Comparison of ENCODE assay signal across 8 cellular contexts in the genomic region with DNA sequence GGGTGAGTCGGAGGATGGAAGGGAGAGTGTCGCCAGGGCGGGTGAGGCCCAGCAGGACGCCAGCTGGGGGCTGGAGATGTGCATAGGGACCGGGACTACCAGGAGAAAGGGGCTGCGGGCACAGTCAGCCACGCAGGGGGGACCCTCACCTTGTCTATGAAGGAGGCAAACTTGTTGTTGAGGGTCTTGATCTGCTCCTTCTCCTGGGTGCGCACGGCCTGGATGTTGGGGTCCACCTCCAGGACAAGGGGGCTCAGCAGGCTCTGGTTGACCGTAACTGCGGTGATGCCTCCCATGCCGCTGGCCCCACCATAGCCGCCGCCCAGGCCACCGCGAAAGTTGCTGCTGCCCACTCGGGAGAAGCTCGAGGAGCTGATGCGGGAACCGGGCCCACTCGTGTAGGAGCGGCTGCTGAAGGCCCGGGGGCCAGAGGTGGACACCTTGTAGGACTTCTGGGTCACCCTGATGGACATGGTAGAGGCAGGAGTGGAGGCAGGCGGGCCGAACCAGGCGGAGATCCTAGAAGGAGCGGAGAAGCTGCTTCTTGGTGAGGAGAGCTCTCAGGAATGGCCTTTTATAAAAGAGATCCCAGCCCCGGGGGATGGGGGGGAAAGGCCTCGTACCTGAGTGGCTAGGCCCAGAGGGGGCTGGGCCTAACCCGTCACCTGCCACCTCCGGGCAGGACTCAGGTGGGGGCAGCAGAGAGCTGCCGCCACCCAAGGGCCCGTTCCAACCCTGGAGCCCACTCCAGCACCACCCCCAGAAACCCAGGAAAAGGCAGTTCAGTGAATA. TPM values are rescaled to one million over a fixed set of nuclear protein-coding genes. Genes with fewer than 3 reads are reported as not detected.
DNase-seq lines count a peak whose midpoint lies in the region; FAIRE-seq and TF ChIP-seq lines count a peak whose summit lies in the region.
"Not testable (repeated sequence)": the region's sequence is repeated elsewhere in the genome, so short reads cannot be mapped to it uniquely, and the experiment has no call there.

Gene KRT8 (minus strand): TSS at position 568 of the 792 bp plus-strand sequence. CDS start 95 bp downstream, at position 473.

- H3K9ac ChIP-seq in OCI-LY3 (ENCODE audit: low read length) (peak within 1 kb of the TSS; percentile 35; the same call in 1 of the 2 replicates), H1 (replicated peaks in 1 of 4; ENCODE audit: extremely low read depth in 1 of 4, low read depth in 3 of 4, low read length in 3 of 4) (peak within 1 kb of the TSS; percentile 36 to 89 (median 56))

- not testable (repeated sequence) for H3K36me3 ChIP-seq in OCI-LY3 (replicated peaks; ENCODE audit: low read depth, low read length); tibial nerve
- H3K36me3 ChIP-seq in H1 (ENCODE audit: control insufficient read depth in 2 of 4, insufficient read depth in 4 of 4, low read length in 3 of 4): peaks cover 10 to 24% (median 22%) of the 10 kb centered on the region in 4 experiments

- CTCF ChIA-PET in H1 (lab: Charles Lee; ENCODE audit: partially characterized antibody): interaction anchor here (0.6 to 36.8 kb wide), 18 partner anchors 9 to 263 kb away, joined by 3 to 1250 read pairs (median 6); partner anchors contain the start of gene KRT18

- not testable (repeated sequence) for H3K14ac ChIP-seq in H1 (ENCODE audit: insufficient read length)

- not testable (repeated sequence) for H3K79me2 ChIP-seq in OCI-LY3 (ENCODE audit: low read length)
- H3K79me2 ChIP-seq in H1 (ENCODE audit: control insufficient read depth in 1 of 2, insufficient read depth in 2 of 2, low read length in 2 of 2): peaks cover 0 to 21% of the 10 kb centered on the region in 2 experiments; a peak in 2 of 4 replicates

- 0 out of 2 replicates have a peak within 1 kb of the TSS, but pooled peaks have one; percentile 4 for H3K27ac ChIP-seq in OCI-LY3 (ENCODE audit: low read length)
- 0 out of 2 replicates have a peak within 1 kb of the TSS, but pooled peaks have one; percentile 0 for H3K27ac ChIP-seq in H1 (ENCODE audit: low read depth, low read length)
- H3K27ac ChIP-seq in tibial nerve: peak within 1 kb of the TSS; percentile 41 to 75 (median 70)

- not testable (repeated sequence) for H2BK20ac ChIP-seq in H1 (ENCODE audit: low read length)

- intact Hi-C loops in activated T-helper 2 cell treated with anti-CD3 and anti-CD28 coated beads, Interferon-gamma antibody, Interleukin-2, Interleukin-4, amounts not matched to agents 10 μg/mL and 5 μg/mL and 100 μg/mL, durations not matched to agents 14 hours and 24 hours and 36 hours (cut with micrococcal nuclease): not testable (repeated sequence)

- not testable (repeated sequence) for H3K4me1 Mint-ChIP-seq in activated T-helper 2 cell treated with anti-CD3 and anti-CD28 coated beads, Interferon-gamma antibody, Interleukin-2, Interleukin-4, amounts not matched to agents 10 μg/mL and 5 μg/mL and 100 μg/mL, durations not matched to agents 14 hours and 24 hours and 36 hours (ENCODE audit: low read depth)
- peaks cover 22% of the 10 kb centered on the region for H3K4me1 Mint-ChIP-seq in neural crest cell

- H4K91ac ChIP-seq in H1 (replicated peaks; ENCODE audit: insufficient read length, low read length): peak within 1 kb of the TSS; percentile 40

- H3K27me3 ChIP-seq in OCI-LY3 (ENCODE audit: low read depth, low read length); H1 (replicated peaks in 1 of 4; ENCODE audit: control insufficient read depth in 3 of 4, extremely low read depth in 1 of 4, insufficient read depth in 3 of 4, low read length in 3 of 4); tibial nerve: not testable (repeated sequence)

- H3K27me3 Mint-ChIP-seq in activated T-helper 2 cell treated with anti-CD3 and anti-CD28 coated beads, Interferon-gamma antibody, Interleukin-2, Interleukin-4, amounts not matched to agents 10 μg/mL and 5 μg/mL and 100 μg/mL, durations not matched to agents 14 hours and 24 hours and 36 hours (ENCODE audit: low read depth); neural crest cell (ENCODE audit: low read depth): not testable (repeated sequence)

- TF ChIP-seq POLR2A in H1 (IDR thresholded peaks at IDR 0.05; ENCODE audit: control extremely low read depth in 1 of 2, low read depth in 2 of 2, low read length in 2 of 2): peak; percentile 32 to 96
- TF ChIP-seq POLR2A in tibial nerve (IDR thresholded peaks at IDR 0.05): not testable (repeated sequence)

- not testable (repeated sequence) for H2BK120ac ChIP-seq in H1 (replicated peaks; ENCODE audit: low read depth, low read length)

- H3K9me3 Mint-ChIP-seq in activated T-helper 2 cell treated with anti-CD3 and anti-CD28 coated beads, Interferon-gamma antibody, Interleukin-2, Interleukin-4, amounts not matched to agents 10 μg/mL and 5 μg/mL and 100 μg/mL, durations not matched to agents 14 hours and 24 hours and 36 hours; neural crest cell: not testable (repeated sequence)

- peak within 1 kb of the TSS; percentile 46 for H3K27ac Mint-ChIP-seq in activated T-helper 2 cell treated with anti-CD3 and anti-CD28 coated beads, Interferon-gamma antibody, Interleukin-2, Interleukin-4, amounts not matched to agents 10 μg/mL and 5 μg/mL and 100 μg/mL, durations not matched to agents 14 hours and 24 hours and 36 hours
- peak within 1 kb of the TSS; percentile 86 for H3K27ac Mint-ChIP-seq in neural crest cell (ENCODE audit: unreplicated experiment)

- not testable (repeated sequence) for H4K8ac ChIP-seq in H1 (ENCODE audit: extremely low read depth, insufficient read depth, low read length)

- peak within 1 kb of the TSS; percentile 81 for H2BK5ac ChIP-seq in H1 (ENCODE audit: low read depth, low read length)

- H2BK12ac ChIP-seq in H1 (ENCODE audit: low read depth, low read length): 0 out of 2 replicates have a peak within 1 kb of the TSS, but pooled peaks have one; percentile 50

- TF ChIP-seq CTCF in OCI-LY3 (IDR thresholded peaks at IDR 0.05; ENCODE audit: low read depth, low read length); neural crest cell (conservative IDR thresholded peaks at IDR 0.05); tibial nerve (IDR thresholded peaks at IDR 0.05): not testable (repeated sequence)
- TF ChIP-seq CTCF in H1 (IDR thresholded peaks at IDR 0.05; ENCODE audit: control extremely low read depth in 1 of 3, insufficient read depth in 1 of 3, low read depth in 1 of 3, low read length in 3 of 3): peak; percentile 69 to 80 (median 71)

- H3K4me1 ChIP-seq in OCI-LY3 (ENCODE audit: low read length): not testable (repeated sequence)
- peaks cover 15 to 27% (median 23%) of the 10 kb centered on the region in 4 experiments for H3K4me1 ChIP-seq in H1 (replicated peaks in 1 of 4; ENCODE audit: control insufficient read depth in 3 of 4, insufficient read depth in 4 of 4, low read length in 3 of 4)
- peaks cover 0 to 22% (median 9%) of the 10 kb centered on the region in 4 donors for H3K4me1 ChIP-seq in tibial nerve

- FAIRE-seq in H1 (lab: Jason Lieb, UNC): not testable (repeated sequence)

- H3K4me3 Mint-ChIP-seq in activated T-helper 2 cell treated with anti-CD3 and anti-CD28 coated beads, Interferon-gamma antibody, Interleukin-2, Interleukin-4, amounts not matched to agents 10 μg/mL and 5 μg/mL and 100 μg/mL, durations not matched to agents 14 hours and 24 hours and 36 hours (ENCODE audit: low read depth): peak within 1 kb of the TSS; percentile 18
- peak within 1 kb of the TSS; percentile 87 for H3K4me3 Mint-ChIP-seq in neural crest cell

- H3K9me3 ChIP-seq in OCI-LY3 (ENCODE audit: insufficient read depth, low read length); H1 (ENCODE audit: insufficient read depth in 2 of 2, low read depth in 1 of 2, low read length in 1 of 2); tibial nerve: not testable (repeated sequence)

- H3K23me2 ChIP-seq in H1 (ENCODE audit: low read depth, low read length): not testable (repeated sequence)

- POLR2A ChIA-PET in H1 (lab: Charles Lee; ENCODE audit: partially characterized antibody): interaction anchor here (0.9 to 17.4 kb wide), 27 partner anchors 9 to 415 kb away, joined by 3 to 297 read pairs (median 8); partner anchors contain the start of genes EIF4B and KRT18

- H3K36me3 Mint-ChIP-seq in activated T-helper 2 cell treated with anti-CD3 and anti-CD28 coated beads, Interferon-gamma antibody, Interleukin-2, Interleukin-4, amounts not matched to agents 10 μg/mL and 5 μg/mL and 100 μg/mL, durations not matched to agents 14 hours and 24 hours and 36 hours (ENCODE audit: low read depth); neural crest cell (ENCODE audit: low read depth): not testable (repeated sequence)

- H3K4me2 ChIP-seq in OCI-LY3 (ENCODE audit: low read length) (peak within 1 kb of the TSS; percentile 47), H1 (ENCODE audit: insufficient read depth in 1 of 2, low read depth in 2 of 2, low read length in 2 of 2) (peak within 1 kb of the TSS; percentile 85 to 92)

- TF ChIP-seq RAD21 in H1 (IDR thresholded peaks at IDR 0.05 in 1 of 2, conservative IDR thresholded peaks at IDR 0.05 in 1 of 2; ENCODE audit: low read depth in 2 of 2, low read length in 2 of 2): peak; percentile 74 to 81

- peak within 1 kb of the TSS; percentile 74 for H4K5ac ChIP-seq in H1 (ENCODE audit: insufficient read length, low read depth, low read length)

- H3K56ac ChIP-seq in H1 (replicated peaks; ENCODE audit: insufficient read length, low read depth, low read length): peak within 1 kb of the TSS; percentile 87

- H4K20me1 ChIP-seq in OCI-LY3 (ENCODE audit: insufficient read depth, low read length): not testable (repeated sequence)
- H4K20me1 ChIP-seq in H1 (replicated peaks in 1 of 2; ENCODE audit: control insufficient read depth in 1 of 2, insufficient read depth in 2 of 2, low read length in 2 of 2): peaks cover 9 to 17% of the 10 kb centered on the region in 2 experiments

- peaks cover 11% of the 10 kb centered on the region for H3K79me1 ChIP-seq in H1 (ENCODE audit: low read depth, low read length)

- H2AK5ac ChIP-seq in H1 (ENCODE audit: low read depth, low read length): not testable (repeated sequence)

- not testable (repeated sequence) for H3K4ac ChIP-seq in H1 (replicated peaks; ENCODE audit: insufficient read length, low read depth, low read length)

- 4% methylated on average over 25 of the region's 33 CpGs; no CpG with 5 or more reads in 1 of the 2 experiments for WGBS in H1 (ENCODE audit: extremely low coverage in 1 of 2, insufficient coverage in 1 of 2, insufficient read length in 1 of 2, insufficient replicate concordance in 2 of 2, low coverage in 1 of 2, low lambda C conversion rate in 2 of 2, missing lambda C conversion rate in 1 of 2), 2 experiments
- 74 to 81% methylated on average over 29 to 33 of the region's 33 CpGs for WGBS in tibial nerve, 2 donors

- H2BK15ac ChIP-seq in H1 (ENCODE audit: low read length): not testable (repeated sequence)

- not testable (repeated sequence) for TF ChIP-seq EP300 in H1 (IDR thresholded peaks at IDR 0.05; ENCODE audit: borderline replicate concordance in 1 of 2, low read depth in 2 of 2, low read length in 2 of 2); tibial nerve (IDR thresholded peaks at IDR 0.05)

- not testable (repeated sequence) for H3K23ac ChIP-seq in H1 (ENCODE audit: insufficient read length)

- DNase-seq in DMS79 (lab: John Stamatoyannopoulos, UW): peak; percentile 77
- peak; percentile 55 for DNase-seq in NCI-H1092 (lab: John Stamatoyannopoulos, UW)
- DNase-seq in activated T-helper 2 cell treated with anti-CD3 and anti-CD28 coated beads, Interferon-gamma antibody, Interleukin-2, Interleukin-4, amounts not matched to agents 10 μg/mL and 5 μg/mL and 100 μg/mL, durations not matched to agents 14 hours and 24 hours and 36 hours (ENCODE audit: low spot score); neural crest cell (ENCODE audit: low read depth, low spot score); tibial nerve (ENCODE audit: low spot score in 2 of 2): not testable (repeated sequence)
- DNase-seq in H1 (ENCODE audit: low read depth in 1 of 2, low spot score in 2 of 2): peak; percentile 85 to 88
- peak; percentile 95 for DNase-seq in iPS-NIHi7 (ENCODE audit: extremely low spot score)

- H2AFZ ChIP-seq in OCI-LY3 (ENCODE audit: low read depth, low read length); H1 (ENCODE audit: low read length): not testable (repeated sequence)

- peak within 1 kb of the TSS; percentile 67 for H3K18ac ChIP-seq in H1 (ENCODE audit: extremely low read depth, low read length)

- H3K4me3 ChIP-seq in OCI-LY3 (ENCODE audit: low read length) (peak within 1 kb of the TSS; percentile 63), H1 (ENCODE audit: extremely low read depth in 1 of 4, insufficient read depth in 2 of 4, low read depth in 3 of 4, low read length in 4 of 4) (peak within 1 kb of the TSS; percentile 85 to 100 (median 91)), tibial nerve (peak within 1 kb of the TSS; percentile 24 to 53 (median 42))

RNA-seq across cellular contexts. Expression of gene KRT8, which starts in this region (rescaled TPM):
- total RNA-seq in activated T-helper 2 cell treated with anti-CD3 and anti-CD28 coated beads, Interferon-gamma antibody, Interleukin-2, Interleukin-4, amounts not matched to agents 10 μg/mL and 5 μg/mL and 100 μg/mL, durations not matched to agents 14 hours and 24 hours and 36 hours: 0.18 and 0.25 TPM in 2 replicates
- 283 and 290 TPM in 2 replicates for total RNA-seq in H1 (2021; fragmentation: NEBNext Ultra II Directional; extraction: Animal tissue kit (Norgen Biotek cat#: 25700))
- polyA plus RNA-seq in H1 (2011; rRNA removed): 280 and 311 TPM in 2 replicates
- polyA plus RNA-seq in H1 (2011; cell fraction: cytosol; rRNA removed): 279 TPM
- 247 TPM for polyA plus RNA-seq in H1 (2011; cell fraction: nucleus; rRNA removed)
- 299 to 366 TPM (median 352 TPM) in 4 replicates for polyA plus RNA-seq in H1 (2012, experiment 1 of 2)
- 463 TPM for polyA plus RNA-seq in H1 (2012, experiment 2 of 2)
- 311 TPM for polyA plus RNA-seq in H1 (2013, experiment 1 of 2)
- polyA plus RNA-seq in H1 (2013, experiment 2 of 2): 291 TPM
- polyA minus RNA-seq in H1 (2011; rRNA and poly(A)+ RNA removed): 235 and 239 TPM in 2 replicates
- polyA minus RNA-seq in H1 (2011; cell fraction: cytosol; rRNA and poly(A)+ RNA removed): 185 TPM
- 128 TPM for polyA minus RNA-seq in H1 (2011; cell fraction: nucleus; rRNA and poly(A)+ RNA removed)
- total RNA-seq in neural crest cell (8.3 and 10.3 TPM in 2 replicates), tibial nerve (10 to 100 TPM in 2 of 4 donors, 1 to 10 TPM in 1, under 1 TPM in 1; 0.20 to 19.7 (median 10.2) TPM)

Comparison
In these comparisons a context has a peak if more than half of its experiments do, and no peak if none do; other contexts are left out.
1. RNA of gene KRT8 (total RNA-seq): 283 to 290 TPM in H1; 0.20 to 19.7 TPM in tibial nerve, 8.3 to 10.3 TPM in neural crest cell and 0.18 to 0.25 TPM in activated T-helper 2 cell treated with anti-CD3 and anti-CD28 coated beads, Interferon-gamma antibody, Interleukin-2, Interleukin-4, amounts not matched to agents 10 μg/mL and 5 μg/mL and 100 μg/mL, durations not matched to agents 14 hours and 24 hours and 36 hours; every median in the first group is over 10 times any median in the second.
2. H3K27ac ChIP-seq: peak in every context shown above with its lines; median percentile 70 in tibial nerve; 4 in OCI-LY3; 0 in H1.
3. Peak in every context shown above with its lines, with median percentiles within 50 percentile points of each other: H3K4me3 ChIP-seq.